12 cellular contexts compared by ENCODE assay signal in genomic region chr10:6399241-6399701, GRCh38.
DNase-seq lines count a peak whose midpoint lies in the region; ATAC-seq and TF ChIP-seq lines count a peak whose summit lies in the region.
"Had no signal": no experiment of that assay in that cellular context is flagged by ENCODE, and none has a peak within 500 bp of the region (broad histone marks: within the 10 kb centered on the region; RNA-seq: fewer than 3 reads in every experiment).

No MANE protein-coding gene starts in this region.

- peak overlapping the region in 1 of 2 donors; percentile 44 for H3K27ac Mint-ChIP-seq in T-cell
- no peak overlapping the region for H3K27ac Mint-ChIP-seq in CD8-positive, alpha-beta T cell
- H3K27ac Mint-ChIP-seq: progenitor cell of endocrine pancreas had no signal

- peaks cover 0 to 4% of the 10 kb centered on the region in 2 donors for H3K27me3 Mint-ChIP-seq in T-cell
- no peaks in the 10 kb centered on the region for H3K27me3 Mint-ChIP-seq in CD8-positive, alpha-beta T cell (ENCODE audit: low read depth)

- H3K36me3 ChIP-seq in CD8-positive, alpha-beta T cell (ENCODE audit: insufficient read depth, low read length) = no peaks in the 10 kb centered on the region

- no peak for TF ChIP-seq CTCF in NB4 (IDR thresholded peaks at IDR 0.05; ENCODE audit: low read depth, low read length)
- TF ChIP-seq CTCF in CD8-positive, alpha-beta T cell (IDR thresholded peaks at IDR 0.05) = no peak

- peaks cover 3% of the 10 kb centered on the region for H3K36me3 Mint-ChIP-seq in T-cell
- no peaks in the 10 kb centered on the region for H3K36me3 Mint-ChIP-seq in CD8-positive, alpha-beta T cell

- no peak overlapping the region for H3K4me3 ChIP-seq in NB4 (ENCODE audit: low read depth, low read length)
- no peak overlapping the region for H3K4me3 ChIP-seq in CD8-positive, alpha-beta T cell (ENCODE audit: low read depth, low read length)

- no peak overlapping the region for H3K4me3 Mint-ChIP-seq in T-cell
- no peak overlapping the region for H3K4me3 Mint-ChIP-seq in CD8-positive, alpha-beta T cell

- DNase-seq in C1 segment of cervical spinal cord (lab: John Stamatoyannopoulos, UW) (peak in 11 of 14 donors; percentile 13 to 77 (median 58)), NB4 (ENCODE audit: low read depth) (peak; percentile 75), cerebellar cortex (ENCODE audit: low spot score) (peak; percentile 25), middle frontal gyrus (ENCODE audit: extremely low spot score, low spot score) (peak; percentile 33), T-cell (no peak), COR-L47 (lab: John Stamatoyannopoulos, UW) (no peak), HPDE6-E6E7 (ENCODE audit: extremely low spot score) (no peak)
- DNase-seq in CD8-positive, alpha-beta T cell = no peak
- DNase-seq: activated gamma-delta T cell treated with Interleukin-2 at 50 U/mL for 16 hours, glutamatergic neuron, NCI-H2029 treated with DMSO at 0.1 percent for 48 hours had no signal

- ATAC-seq in T-cell (replicated peaks in 1 of 4) = no peak
- no peak for ATAC-seq in CD8-positive, alpha-beta T cell

- intact Hi-C loops in CD8-positive, alpha-beta T cell (cut with DNase I, micrococcal nuclease) = no loop called here

- H3K27ac ChIP-seq in CD8-positive, alpha-beta T cell (ENCODE audit: low read depth, low read length) = no peak overlapping the region

- TF ChIP-seq POLR2A in NB4 (IDR thresholded peaks at IDR 0.05; ENCODE audit: extremely low read depth, insufficient read length) = no peak

- H3K27me3 ChIP-seq in CD8-positive, alpha-beta T cell (ENCODE audit: insufficient read depth, low read length) = no peaks in the 10 kb centered on the region

- H3K9me3 ChIP-seq in CD8-positive, alpha-beta T cell (ENCODE audit: low read length) = no peaks in the 10 kb centered on the region

- no peaks in the 10 kb centered on the region for H3K9me3 Mint-ChIP-seq in T-cell
- H3K9me3 Mint-ChIP-seq in CD8-positive, alpha-beta T cell = no peaks in the 10 kb centered on the region

- H3K4me1 ChIP-seq in CD8-positive, alpha-beta T cell (ENCODE audit: insufficient read depth, low read length) = peaks cover 6% of the 10 kb centered on the region

- POLR2A ChIA-PET in T-cell (lab: Charles Lee) = interaction anchor here in 1 of 2 donors (0.6 kb wide), 2 partner anchors 21 to 311 kb away, joined by 3 read pairs; no protein-coding TSS in a partner anchor
- POLR2A ChIA-PET in CD8-positive, alpha-beta T cell (lab: Charles Lee) = interaction anchor here (0.8 to 4.8 kb wide), 3 partner anchors 10 to 196 kb away, joined by 3 to 31 read pairs (median 7); partner anchors contain the start of gene PFKFB3

- CTCF ChIA-PET in T-cell (lab: Charles Lee) = interaction anchor here (0.6 to 1.2 kb wide), 5 partner anchors 10 to 1801 kb away, joined by 3 to 5 read pairs (median 4); no protein-coding TSS in a partner anchor
- CTCF ChIA-PET in CD8-positive, alpha-beta T cell (lab: Charles Lee) = interaction anchor here (0.6 to 7.5 kb wide), 11 partner anchors 17 to 480 kb away, joined by 3 to 144 read pairs (median 4); partner anchors contain the start of gene PFKFB3

- H3K4me1 Mint-ChIP-seq in T-cell = peaks cover 16 to 24% (median 23%) of the 10 kb centered on the region in 3 donors
- peaks cover 11% of the 10 kb centered on the region for H3K4me1 Mint-ChIP-seq in CD8-positive, alpha-beta T cell (ENCODE audit: low read depth)

Comparison
In these comparisons a context has a peak if more than half of its experiments do, and no peak if none do; other contexts are left out.
1. DNase-seq: peak in C1 segment of cervical spinal cord (11 of 14), NB4 (single experiment), cerebellar cortex (single experiment) and middle frontal gyrus (single experiment); none in T-cell (0 of 34), COR-L47 (single experiment), HPDE6-E6E7 (single experiment) and CD8-positive, alpha-beta T cell (0 of 7).